Comparison of ENCODE assay signal across 28 cellular contexts in the genomic region with DNA sequence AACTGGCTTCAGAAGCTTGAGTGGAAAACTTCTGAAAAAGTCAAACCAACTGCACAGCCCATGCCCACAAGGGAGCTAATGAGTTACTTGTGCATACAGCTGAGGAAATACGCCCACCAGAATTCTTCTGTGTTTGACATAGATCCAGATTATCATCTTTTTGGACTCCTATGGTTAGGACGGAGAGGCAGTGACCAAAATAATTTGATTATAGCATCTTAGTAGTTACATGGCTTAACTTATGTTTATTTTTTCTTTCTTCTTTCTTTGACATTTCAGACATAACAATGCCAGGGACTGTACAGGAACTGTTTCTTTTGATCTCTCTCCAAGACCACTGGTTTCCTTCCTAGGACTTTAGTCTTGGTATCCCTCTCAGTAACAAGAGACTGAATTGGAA.
"Had no signal": no experiment of that assay in that cellular context is flagged by ENCODE, and none has a peak within 500 bp of the region (broad histone marks: within the 10 kb centered on the region; RNA-seq: fewer than 3 reads in every experiment).

No MANE protein-coding gene starts in this region.

- DNase-seq: hypothalamus; immature natural killer cell; kidney; left colon; left lung; lower lobe of right lung; mammary epithelial cell; mesenchymal stem cell; naive B cell; natural killer cell; nephron progenitor cell; occipital lobe; ovary; right lobe of liver; stimulated activated CD4-positive, alpha-beta T cell treated with anti-CD3 and anti-CD28 coated beads, Interleukin-1b, Interleukin-23, amount 100 ng/mL, for 48 hours; stimulated activated CD4-positive, alpha-beta T cell treated with anti-CD3 and anti-CD28 coated beads, Interleukin-2, amount 100 ng/mL, for 48 hours; stimulated activated naive B cell treated with anti-CD40 and anti-IgM and Interleukin-4, amounts not matched to agents 10 μg/mL and 1 μg/mL and 100 μg/mL, for 72 hours; stimulated activated naive CD8-positive, alpha-beta T cell treated with anti-CD3 and anti-CD28 coated beads, Interleukin-15, Interleukin-2, amounts not matched to agents 100 U/mL and 50 U/mL, for 24 hours; stomach; uterus had no signal

- H3K27ac Mint-ChIP-seq: immature natural killer cell; naive B cell; natural killer cell; nephron progenitor cell; neural progenitor cell; progenitor cell of endocrine pancreas; stimulated activated naive B cell treated with anti-CD40 and anti-IgM and Interleukin-4, amounts not matched to agents 10 μg/mL and 1 μg/mL and 100 μg/mL, for 72 hours; type B pancreatic cell had no signal

- H3K27ac ChIP-seq: left lung, lower lobe of right lung, neural progenitor cell, neutrophil, ovary, right atrium auricular region, right lobe of liver, stomach, thoracic aorta, tibial nerve, uterus had no signal

- H3K27me3 ChIP-seq: left lung, neural progenitor cell, neutrophil, ovary, right atrium auricular region, right lobe of liver, stomach, tibial nerve, uterus had no signal

- H3K9me3 ChIP-seq: left lung, lower lobe of right lung, neutrophil, ovary, right atrium auricular region, right lobe of liver, stomach, thoracic aorta, tibial nerve, uterus had no signal

- H2AFZ ChIP-seq: neural progenitor cell had no signal

- H3K4me3 ChIP-seq: left lung, lower lobe of right lung, neural progenitor cell, ovary, right atrium auricular region, right lobe of liver, smooth muscle cell, stomach, thoracic aorta, tibial nerve, uterus had no signal

- H3K4me2 ChIP-seq: neural progenitor cell, smooth muscle cell had no signal

- H3K36me3 ChIP-seq: left lung, lower lobe of right lung, neural progenitor cell, neutrophil, ovary, right atrium auricular region, right lobe of liver, stomach, thoracic aorta, tibial nerve, uterus had no signal

- H3K9me3 Mint-ChIP-seq: natural killer cell; nephron progenitor cell; neural progenitor cell; stimulated activated naive B cell treated with anti-CD40 and anti-IgM and Interleukin-4, amounts not matched to agents 10 μg/mL and 1 μg/mL and 100 μg/mL, for 72 hours; type B pancreatic cell had no signal

- H3K4me1 ChIP-seq: left lung, lower lobe of right lung, neural progenitor cell, right atrium auricular region, right lobe of liver, stomach, tibial nerve, uterus had no signal

- H3K4me3 Mint-ChIP-seq: immature natural killer cell; naive B cell; natural killer cell; nephron progenitor cell; neural progenitor cell; stimulated activated naive B cell treated with anti-CD40 and anti-IgM and Interleukin-4, amounts not matched to agents 10 μg/mL and 1 μg/mL and 100 μg/mL, for 72 hours; type B pancreatic cell had no signal

- ATAC-seq: left colon; left lung; lower lobe of right lung; natural killer cell; right lobe of liver; stimulated activated naive B cell treated with anti-CD40 and anti-IgM and Interleukin-4, amounts not matched to agents 10 μg/mL and 1 μg/mL and 100 μg/mL, for 72 hours; stimulated activated naive CD8-positive, alpha-beta T cell treated with anti-CD3 and anti-CD28 coated beads, Interleukin-15, Interleukin-2, amounts not matched to agents 100 U/mL and 50 U/mL, for 24 hours had no signal

- H3K36me3 Mint-ChIP-seq: immature natural killer cell; naive B cell; natural killer cell; neural progenitor cell; stimulated activated naive B cell treated with anti-CD40 and anti-IgM and Interleukin-4, amounts not matched to agents 10 μg/mL and 1 μg/mL and 100 μg/mL, for 72 hours; type B pancreatic cell had no signal

- H3K4me1 Mint-ChIP-seq: immature natural killer cell; naive B cell; natural killer cell; nephron progenitor cell; stimulated activated naive B cell treated with anti-CD40 and anti-IgM and Interleukin-4, amounts not matched to agents 10 μg/mL and 1 μg/mL and 100 μg/mL, for 72 hours had no signal

- H3K9ac ChIP-seq: neural progenitor cell had no signal
